In genomic region chr19:44303976-44304568, GRCh38 we compare ENCODE assay signal across 1 cellular context.
TF ChIP-seq lines count a peak whose summit lies in the region.

No MANE protein-coding gene starts in this region.

TF ChIP-seq in H1, 55 proteins besides CTCF, POLR2A, EP300 and RAD21:
- no peak for TF ChIP-seq ATF3 (IDR thresholded peaks at IDR 0.05; ENCODE audit: insufficient read depth, low read depth, low read length)
- no peak for TF ChIP-seq YY1 (IDR thresholded peaks at IDR 0.05; ENCODE audit: low read depth, low read length)
- TF ChIP-seq MAX (IDR thresholded peaks at IDR 0.05), result no peak
- TF ChIP-seq KDM1A (IDR thresholded peaks at IDR 0.05; ENCODE audit: borderline replicate concordance, low read length), result no peak
- no peak for TF ChIP-seq SUZ12 (IDR thresholded peaks at IDR 0.05; ENCODE audit: low read length)
- no peak for TF ChIP-seq JUN (IDR thresholded peaks at IDR 0.05; ENCODE audit: low read depth, low read length)
- TF ChIP-seq BCL11A (IDR thresholded peaks at IDR 0.05; ENCODE audit: low read depth in 2 of 2, low read length in 2 of 2), result no peak
- no peak for TF ChIP-seq GABPA (IDR thresholded peaks at IDR 0.05; ENCODE audit: borderline replicate concordance, insufficient read depth, low read length)
